24 cellular contexts compared by ENCODE assay signal in the genomic region with DNA sequence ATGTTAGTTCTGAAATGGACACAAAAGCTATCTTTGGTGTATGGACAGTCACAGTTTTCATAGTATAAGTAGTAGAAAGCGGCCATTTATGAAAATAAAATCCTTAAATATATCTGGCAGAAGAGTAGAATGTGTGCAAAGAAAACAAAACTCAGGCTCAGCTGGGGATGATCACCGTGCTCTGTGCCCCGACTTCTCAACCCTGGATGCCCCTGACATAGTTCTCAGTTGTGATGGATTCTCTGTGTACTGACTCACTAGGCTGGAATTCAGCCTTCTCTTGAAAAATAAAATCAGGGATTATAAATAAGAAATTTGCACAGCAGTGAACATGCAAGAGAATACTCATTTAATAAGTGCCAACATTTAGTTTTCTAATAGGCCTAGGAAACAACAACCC.
A peak's percentile ranks its signal among the peaks of the same experiment; 100 is the strongest.
DNase-seq lines count a peak whose midpoint lies in the region; TF ChIP-seq lines count a peak whose summit lies in the region.
"Had no signal": no experiment of that assay in that cellular context is flagged by ENCODE, and none has a peak within 500 bp of the region (broad histone marks: within the 10 kb centered on the region; RNA-seq: fewer than 3 reads in every experiment).

No MANE protein-coding gene starts in this region.

- DNase-seq in LHCN-M2 (ENCODE audit: low read depth) = peak; percentile 49
- DNase-seq in epithelial cell of proximal tubule (ENCODE audit: low read depth) = peak; percentile 7
- peak; percentile 32 for DNase-seq in myocyte (ENCODE audit: low read depth)
- no peak for DNase-seq in islet precursor cell
- no peak for DNase-seq in LoVo (ENCODE audit: low spot score)
- no peak for DNase-seq in breast epithelium (ENCODE audit: low spot score in 2 of 2)
- DNase-seq in DMS153 (lab: John Stamatoyannopoulos, UW) = no peak
- DNase-seq: activated CD4-positive, alpha-beta T cell treated with anti-CD3 and anti-CD28 coated beads for 48 hours; activated CD8-positive, alpha-beta memory T cell treated with anti-CD3 and anti-CD28 coated beads, Interleukin-2, amount 50 U/mL, for 4 hours; activated gamma-delta T cell; amniotic stem cell; CD8-positive, alpha-beta T cell; colonic mucosa; DMS79 treated with DMSO at 0.1 percent for 48 hours; head of caudate nucleus; lower lobe of right lung; MV-4-11; NCI-H2029; NCI-H510A; small intestine; stimulated activated CD8-positive, alpha-beta memory T cell treated with anti-CD3 and anti-CD28 coated beads, Interleukin-4, amount 100 ng/mL, for 48 hours; substantia nigra had no signal

- H3K9me3 ChIP-seq in breast epithelium = no peaks in the 10 kb centered on the region
- H3K9me3 ChIP-seq: colonic mucosa, lower lobe of right lung had no signal

- no peak for TF ChIP-seq CTCF in epithelial cell of proximal tubule (conservative IDR thresholded peaks at IDR 0.05; ENCODE audit: low read depth, low read length)
- no peak for TF ChIP-seq CTCF in breast epithelium (IDR thresholded peaks at IDR 0.05)

- intact Hi-C loops in breast epithelium (cut with DNase I; ENCODE audit: low total_unique reads) = no loop called here

- H3K27me3 ChIP-seq in ACC112 (ENCODE audit: insufficient read depth, low read length) = no peaks in the 10 kb centered on the region
- H3K27me3 ChIP-seq in breast epithelium = no peaks in the 10 kb centered on the region
- H3K27me3 ChIP-seq: colonic mucosa had no signal

- peaks cover 17% of the 10 kb centered on the region for H3K4me1 ChIP-seq in ACC112 (ENCODE audit: control insufficient read depth, insufficient read depth, low read length, unreplicated experiment)
- H3K4me1 ChIP-seq in breast epithelium = no peaks in the 10 kb centered on the region
- H3K4me1 ChIP-seq: colonic mucosa, lower lobe of right lung, parathyroid adenoma had no signal

- H3K4me3 ChIP-seq in ACC112 (ENCODE audit: low read depth, low read length) (no peak overlapping the region), epithelial cell of proximal tubule (ENCODE audit: low read depth, low read length) (no peak overlapping the region), breast epithelium (no peak overlapping the region)
- H3K4me3 ChIP-seq: colonic mucosa, lower lobe of right lung had no signal

- TF ChIP-seq POLR2A in breast epithelium (IDR thresholded peaks at IDR 0.05) = no peak

- H3K27ac ChIP-seq in ACC112 (ENCODE audit: low read depth, low read length) (peak overlapping the region; percentile 33), breast epithelium (no peak overlapping the region)
- H3K27ac ChIP-seq: colonic mucosa, lower lobe of right lung, parathyroid adenoma had no signal

- H2AFZ ChIP-seq in ACC112 (ENCODE audit: low read length, unreplicated experiment) = peak overlapping the region; percentile 86
- H2AFZ ChIP-seq: parathyroid adenoma had no signal

- H3K79me2 ChIP-seq in ACC112 (ENCODE audit: control insufficient read depth, insufficient read depth, low read length, unreplicated experiment) = no peaks in the 10 kb centered on the region
- H3K79me2 ChIP-seq: parathyroid adenoma had no signal

- H3K36me3 ChIP-seq in ACC112 (ENCODE audit: insufficient read depth, low read length) (no peaks in the 10 kb centered on the region), breast epithelium (no peaks in the 10 kb centered on the region)
- H3K36me3 ChIP-seq: colonic mucosa, lower lobe of right lung had no signal

Comparison
In these comparisons a context has a peak if more than half of its experiments do, and no peak if none do; other contexts are left out.
1. DNase-seq: peak in LHCN-M2 (single experiment), epithelial cell of proximal tubule (single experiment) and myocyte (single experiment); none in islet precursor cell (single experiment), LoVo (single experiment), breast epithelium (0 of 2) and DMS153 (single experiment).